Comparison of ENCODE assay signal across 2 cellular contexts in genomic region chr6:156991971-156992370, GRCh38.
A peak's percentile ranks its signal among the peaks of the same experiment; 100 is the strongest.
TF ChIP-seq lines count a peak whose summit lies in the region.

No MANE protein-coding gene starts in this region.

TF ChIP-seq in HEK293, 187 proteins besides CTCF, POLR2A, EP300 and RAD21 (continued from another document):
- TF ChIP-seq ZBTB49 (tag by site-specific recombination; IDR thresholded peaks at IDR 0.05; ENCODE audit: low read depth), result no peak
- TF ChIP-seq ZEB2 (tag by site-specific recombination; IDR thresholded peaks at IDR 0.05), result peak; percentile 38; the same call in 1 of the 2 replicates
- peak; percentile 19; the same call in 1 of the 2 replicates for TF ChIP-seq ZBTB20 (tag by site-specific recombination; IDR thresholded peaks at IDR 0.05)

TF ChIP-seq in WTC11, 78 proteins besides CTCF, POLR2A, EP300 and RAD21 (continued from another document):
- no peak for TF ChIP-seq ZNF281 (CRISPR knock-in tag; IDR thresholded peaks at IDR 0.05)
- TF ChIP-seq KAT7 (CRISPR knock-in tag; IDR thresholded peaks at IDR 0.05; ENCODE audit: borderline replicate concordance), result no peak
- TF ChIP-seq, protein P1, sequence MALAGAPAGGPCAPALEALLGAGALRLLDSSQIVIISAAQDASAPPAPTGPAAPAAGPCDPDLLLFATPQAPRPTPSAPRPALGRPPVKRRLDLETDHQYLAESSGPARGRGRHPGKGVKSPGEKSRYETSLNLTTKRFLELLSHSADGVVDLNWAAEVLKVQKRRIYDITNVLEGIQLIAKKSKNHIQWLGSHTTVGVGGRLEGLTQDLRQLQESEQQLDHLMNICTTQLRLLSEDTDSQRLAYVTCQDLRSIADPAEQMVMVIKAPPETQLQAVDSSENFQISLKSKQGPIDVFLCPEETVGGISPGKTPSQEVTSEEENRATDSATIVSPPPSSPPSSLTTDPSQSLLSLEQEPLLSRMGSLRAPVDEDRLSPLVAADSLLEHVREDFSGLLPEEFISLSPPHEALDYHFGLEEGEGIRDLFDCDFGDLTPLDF (CRISPR knock-in tag; IDR thresholded peaks at IDR 0.05), result no peak
